ENCODE assay signal across 11 cellular contexts in genomic region chr14:51479584-51480305, GRCh38.
DNase-seq lines count a peak whose midpoint lies in the region; ATAC-seq and TF ChIP-seq lines count a peak whose summit lies in the region.
"Had no signal": no experiment of that assay in that cellular context is flagged by ENCODE, and none has a peak within 500 bp of the region (broad histone marks: within the 10 kb centered on the region; RNA-seq: fewer than 3 reads in every experiment).

No MANE protein-coding gene starts in this region.

- no peaks in the 10 kb centered on the region for H3K36me3 ChIP-seq in esophagus squamous epithelium
- H3K36me3 ChIP-seq: esophagus muscularis mucosa had no signal

- TF ChIP-seq CTCF in esophagus squamous epithelium (IDR thresholded peaks at IDR 0.05) (no peak), nephron progenitor cell (IDR thresholded peaks at IDR 0.05) (no peak)

- H3K27me3 Mint-ChIP-seq in nephron progenitor cell (ENCODE audit: low read depth, poor library complexity), result peaks cover 8% of the 10 kb centered on the region

- H3K4me1 Mint-ChIP-seq in nephron progenitor cell, result peaks cover 8% of the 10 kb centered on the region

- H3K27ac ChIP-seq in esophagus squamous epithelium, result peak overlapping the region; percentile 50 to 80 (median 56)
- H3K27ac ChIP-seq: esophagus muscularis mucosa had no signal

- 31 to 39% methylated on average over 2 of the region's 2 CpGs for WGBS in esophagus squamous epithelium, 2 donors

- H3K9me3 Mint-ChIP-seq in nephron progenitor cell, result peaks cover 3% of the 10 kb centered on the region
- H3K9me3 Mint-ChIP-seq: activated T-cell treated with anti-CD3 and anti-CD28 coated beads, Interleukin-2, amount 50 U/mL, for 24 hours had no signal

- DNase-seq in esophagus squamous epithelium (lab: John Stamatoyannopoulos, UW) (no peak), putamen (ENCODE audit: low spot score) (peak; percentile 35), NCI-H2227 treated with DMSO at 0.1 percent for 48 hours (lab: John Stamatoyannopoulos, UW) (no peak), nephron progenitor cell (no peak), COLO668 (lab: John Stamatoyannopoulos, UW; ENCODE audit: unreplicated experiment) (no peak), NCI-H1092 (lab: John Stamatoyannopoulos, UW) (no peak)
- DNase-seq: activated T-cell treated with anti-CD3 and anti-CD28 coated beads, Interleukin-2, amount 50 U/mL, for 24 hours; COR-L47 had no signal

- ATAC-seq in GM18909 (IDR thresholded peaks at IDR 0.05; ENCODE audit: poor library complexity, unreplicated experiment) (peak; percentile 66), HG03159 (IDR thresholded peaks at IDR 0.05; ENCODE audit: unreplicated experiment) (peak; percentile 64)

- intact Hi-C loops in esophagus squamous epithelium (cut with DNase I), result no loop called here

- H3K4me3 ChIP-seq in esophagus squamous epithelium, result no peak overlapping the region
- H3K4me3 ChIP-seq: esophagus muscularis mucosa had no signal

- no peaks in the 10 kb centered on the region for H3K36me3 Mint-ChIP-seq in nephron progenitor cell (ENCODE audit: low read depth)

- no peak overlapping the region for H3K4me3 Mint-ChIP-seq in nephron progenitor cell
- H3K4me3 Mint-ChIP-seq: activated T-cell treated with anti-CD3 and anti-CD28 coated beads, Interleukin-2, amount 50 U/mL, for 24 hours had no signal

- peaks cover 3 to 81% (median 14%) of the 10 kb centered on the region in 3 donors for H3K4me1 ChIP-seq in esophagus squamous epithelium

- H3K27ac Mint-ChIP-seq in nephron progenitor cell, result no peak overlapping the region
- H3K27ac Mint-ChIP-seq: activated T-cell treated with anti-CD3 and anti-CD28 coated beads, Interleukin-2, amount 50 U/mL, for 24 hours had no signal

- H3K9me3 ChIP-seq in esophagus squamous epithelium, result no peaks in the 10 kb centered on the region
- H3K9me3 ChIP-seq: esophagus muscularis mucosa had no signal

- H3K27me3 ChIP-seq in esophagus squamous epithelium, result no peaks in the 10 kb centered on the region
- H3K27me3 ChIP-seq: esophagus muscularis mucosa had no signal

- TF ChIP-seq POLR2A in esophagus squamous epithelium (IDR thresholded peaks at IDR 0.05), result no peak
